Comparison of ENCODE assay signal across 8 cellular contexts in genomic region chr18:35376742-35377695, GRCh38. TPM values are rescaled to one million over a fixed set of nuclear protein-coding genes. Genes with fewer than 3 reads are reported as not detected.
A peak's percentile ranks its signal among the peaks of the same experiment; 100 is the strongest.
DNase-seq lines count a peak whose midpoint lies in the region; ATAC-seq and TF ChIP-seq lines count a peak whose summit lies in the region.

ZNF396 (minus strand) TSS chr18:35377337; CDS start chr18:35374292, 3,045 bp downstream.

- H4K8ac ChIP-seq in mesenchymal stem cell (ENCODE audit: low read length): peak within 1 kb of the TSS; percentile 96

- peak within 1 kb of the TSS in 1 of 2 experiments; percentile 24 for H2BK12ac ChIP-seq in mesenchymal stem cell (ENCODE audit: low read length in 2 of 2)

- H3K18ac ChIP-seq in mesenchymal stem cell (ENCODE audit: low read depth in 1 of 2, low read length in 2 of 2): peak within 1 kb of the TSS; percentile 25 to 88

- peak within 1 kb of the TSS; percentile 91 for H4K91ac ChIP-seq in mesenchymal stem cell (ENCODE audit: low read length)

- H2BK120ac ChIP-seq in mesenchymal stem cell (ENCODE audit: low read depth, low read length): peak within 1 kb of the TSS; percentile 66

- H2BK5ac ChIP-seq in mesenchymal stem cell (ENCODE audit: low read depth, low read length, poor library complexity, severe bottlenecking): no peak within 1 kb of the TSS

- ATAC-seq in GM19023 (IDR thresholded peaks at IDR 0.05; ENCODE audit: unreplicated experiment): peak; percentile 91
- ATAC-seq in HG03196 (IDR thresholded peaks at IDR 0.05; ENCODE audit: unreplicated experiment): peak; percentile 68
- peak; percentile 71 for ATAC-seq in activated CD8-positive, alpha-beta T cell treated with anti-CD3 and anti-CD28 coated beads for 36 hours
- peak; percentile 81 for ATAC-seq in effector memory CD8-positive, alpha-beta T cell (replicated peaks)

- peak within 1 kb of the TSS; percentile 74 for H3K4me3 Mint-ChIP-seq in activated CD8-positive, alpha-beta T cell treated with anti-CD3 and anti-CD28 coated beads for 36 hours
- peak within 1 kb of the TSS; percentile 84 to 88 for H3K4me3 Mint-ChIP-seq in effector memory CD8-positive, alpha-beta T cell

- 4% methylated on average over 67 of the region's 78 CpGs for WGBS in mesenchymal stem cell

- H3K27me3 Mint-ChIP-seq in activated CD8-positive, alpha-beta T cell treated with anti-CD3 and anti-CD28 coated beads for 36 hours: no peaks in the 10 kb centered on the region
- no peaks in the 10 kb centered on the region for H3K27me3 Mint-ChIP-seq in effector memory CD8-positive, alpha-beta T cell

- peak within 1 kb of the TSS; percentile 73 for H3K4me3 ChIP-seq in AG09309 (ENCODE audit: control insufficient read depth, low read depth, low read length)
- peak within 1 kb of the TSS; percentile 79 to 81 for H3K4me3 ChIP-seq in mesenchymal stem cell (ENCODE audit: insufficient read depth in 1 of 2, low read depth in 1 of 2, low read length in 2 of 2)

- peak within 1 kb of the TSS; percentile 99 for H2AFZ ChIP-seq in mesenchymal stem cell (ENCODE audit: low read depth, low read length)

- DNase-seq in AG09309 (ENCODE audit: low read depth) (no peak), NCI-H69 (lab: John Stamatoyannopoulos, UW) (peak; percentile 89), mesenchymal stem cell (peak; percentile 73)
- peak; percentile 76 for DNase-seq in activated CD8-positive, alpha-beta T cell treated with anti-CD3 and anti-CD28 coated beads for 36 hours
- DNase-seq in effector memory CD8-positive, alpha-beta T cell: peak; percentile 44 to 55 (median 50)
- DNase-seq in stimulated activated CD8-positive, alpha-beta memory T cell treated with anti-CD3 and anti-CD28 coated beads, Interleukin-12 subunit alpha, Interleukin-12 subunit beta, amount 100 ng/mL, for 1 hour (ENCODE audit: low read depth): peak; percentile 50

- peaks cover 5% of the 10 kb centered on the region for H3K79me1 ChIP-seq in mesenchymal stem cell (replicated peaks; ENCODE audit: low read length, poor library complexity, severe bottlenecking)

- no peak for TF ChIP-seq CTCF in AG09309 (IDR thresholded peaks at IDR 0.05; ENCODE audit: control insufficient read depth, insufficient read depth, low read depth, low read length, missing control alignments)
- no peak for TF ChIP-seq CTCF in activated CD8-positive, alpha-beta T cell treated with anti-CD3 and anti-CD28 coated beads for 36 hours (IDR thresholded peaks at IDR 0.05)

- H3K14ac ChIP-seq in mesenchymal stem cell (ENCODE audit: low read length in 2 of 2): peak within 1 kb of the TSS in 1 of 2 experiments; percentile 51

- peak within 1 kb of the TSS; percentile 98 for H3K4me2 ChIP-seq in mesenchymal stem cell (ENCODE audit: low read length, poor library complexity, severe bottlenecking)

- peaks cover 7% of the 10 kb centered on the region for H3K4me1 ChIP-seq in mesenchymal stem cell (ENCODE audit: control insufficient read depth, insufficient read depth, low read depth, low read length)

- H3K27me3 ChIP-seq in mesenchymal stem cell (ENCODE audit: control insufficient read depth in 1 of 2, insufficient read depth in 1 of 2, low read length in 2 of 2): peaks cover 12 to 17% of the 10 kb centered on the region in 2 experiments

- CTCF ChIA-PET in activated CD8-positive, alpha-beta T cell treated with anti-CD3 and anti-CD28 coated beads for 36 hours (lab: Charles Lee): interaction anchor here (2.0 kb wide), 1 partner anchor 9 kb away, joined by 5 read pairs; no protein-coding TSS in a partner anchor

- intact Hi-C loops in activated CD8-positive, alpha-beta T cell treated with anti-CD3 and anti-CD28 coated beads for 36 hours (cut with micrococcal nuclease): no loop called here

- H3K9ac ChIP-seq in mesenchymal stem cell (ENCODE audit: low read length): peak within 1 kb of the TSS; percentile 76

- peak within 1 kb of the TSS; percentile 20 for H2BK15ac ChIP-seq in mesenchymal stem cell (ENCODE audit: low read depth, poor library complexity, severe bottlenecking)

- H2AK5ac ChIP-seq in mesenchymal stem cell (ENCODE audit: low read length, severe bottlenecking): no peak within 1 kb of the TSS

- peak within 1 kb of the TSS in 1 of 2 experiments; percentile 90 for H3K23ac ChIP-seq in mesenchymal stem cell (ENCODE audit: low read length in 2 of 2)

- no peak within 1 kb of the TSS for H3K27ac Mint-ChIP-seq in activated CD8-positive, alpha-beta T cell treated with anti-CD3 and anti-CD28 coated beads for 36 hours
- H3K27ac Mint-ChIP-seq in effector memory CD8-positive, alpha-beta T cell: peak within 1 kb of the TSS; percentile 69 to 75

- no peaks in the 10 kb centered on the region for H3K9me3 ChIP-seq in mesenchymal stem cell (ENCODE audit: control insufficient read depth, low read length)

- no peaks in the 10 kb centered on the region for H3K36me3 Mint-ChIP-seq in activated CD8-positive, alpha-beta T cell treated with anti-CD3 and anti-CD28 coated beads for 36 hours (ENCODE audit: low read depth)
- no peaks in the 10 kb centered on the region for H3K36me3 Mint-ChIP-seq in effector memory CD8-positive, alpha-beta T cell (ENCODE audit: insufficient read depth)

- H3K36me3 ChIP-seq in mesenchymal stem cell (ENCODE audit: control insufficient read depth in 1 of 2, insufficient read depth in 2 of 2, low read depth in 1 of 2, low read length in 2 of 2): peaks cover 0 to 4% of the 10 kb centered on the region in 2 experiments

- no peaks in the 10 kb centered on the region for H3K9me3 Mint-ChIP-seq in activated CD8-positive, alpha-beta T cell treated with anti-CD3 and anti-CD28 coated beads for 36 hours
- no peaks in the 10 kb centered on the region for H3K9me3 Mint-ChIP-seq in effector memory CD8-positive, alpha-beta T cell

- POLR2A ChIA-PET in activated CD8-positive, alpha-beta T cell treated with anti-CD3 and anti-CD28 coated beads for 36 hours (lab: Charles Lee): no interaction called here

- no peak within 1 kb of the TSS for H3K27ac ChIP-seq in mesenchymal stem cell (ENCODE audit: low read length, poor library complexity, severe bottlenecking)

- peaks cover 7% of the 10 kb centered on the region for H3K4me1 Mint-ChIP-seq in activated CD8-positive, alpha-beta T cell treated with anti-CD3 and anti-CD28 coated beads for 36 hours (ENCODE audit: low read depth)
- H3K4me1 Mint-ChIP-seq in effector memory CD8-positive, alpha-beta T cell (ENCODE audit: low read depth in 2 of 2): peaks cover 5 to 9% of the 10 kb centered on the region in 2 donors

- peak within 1 kb of the TSS; percentile 1 to 59 for H3K4ac ChIP-seq in mesenchymal stem cell (ENCODE audit: low read depth in 1 of 2, low read length in 2 of 2)

RNA-seq across cellular contexts. Expression of gene ZNF396, which starts in this region (rescaled TPM):
- total RNA-seq in activated CD8-positive, alpha-beta T cell treated with anti-CD3 and anti-CD28 coated beads for 36 hours: under 1 TPM; 0.38 TPM
- 1.1 TPM for polyA plus RNA-seq in mesenchymal stem cell (2013, experiment 1 of 2)
- 1.2 TPM for polyA plus RNA-seq in mesenchymal stem cell (2013, experiment 2 of 2)

Comparison
In these comparisons a context has a peak if more than half of its experiments do, and no peak if none do; other contexts are left out.
1. Peak in DNase-seq and ATAC-seq in activated CD8-positive, alpha-beta T cell treated with anti-CD3 and anti-CD28 coated beads for 36 hours; RNA of the gene not detected or under 1 TPM.